In genomic region chr14:104890292-104890691, GRCh38 we compare ENCODE assay signal across 6 cellular contexts. TPM values are rescaled to one million over a fixed set of nuclear protein-coding genes. Genes with fewer than 3 reads are reported as not detected.
"Had no signal": no experiment of that assay in that cellular context is flagged by ENCODE, and none has a peak within 500 bp of the region (broad histone marks: within the 10 kb centered on the region; RNA-seq: fewer than 3 reads in every experiment).

No MANE protein-coding gene starts in this region.

RNA-seq across cellular contexts. Expression of gene PLD4, which starts 34.4 kb away (rescaled TPM):
- total RNA-seq: activated naive CD4-positive, alpha-beta T cell treated with anti-CD3 and anti-CD28 coated beads for 36 hours; activated naive CD8-positive, alpha-beta T cell treated with anti-CD3 and anti-CD28 coated beads for 36 hours; activated T-helper 17 cell treated with anti-CD3 and anti-CD28 coated beads, Interleukin-2, amount 50 U/mL, for 72 hours; ascending aorta; body of pancreas; bronchial epithelial cell had no signal
